Comparison of ENCODE assay signal across 24 cellular contexts in the genomic region with DNA sequence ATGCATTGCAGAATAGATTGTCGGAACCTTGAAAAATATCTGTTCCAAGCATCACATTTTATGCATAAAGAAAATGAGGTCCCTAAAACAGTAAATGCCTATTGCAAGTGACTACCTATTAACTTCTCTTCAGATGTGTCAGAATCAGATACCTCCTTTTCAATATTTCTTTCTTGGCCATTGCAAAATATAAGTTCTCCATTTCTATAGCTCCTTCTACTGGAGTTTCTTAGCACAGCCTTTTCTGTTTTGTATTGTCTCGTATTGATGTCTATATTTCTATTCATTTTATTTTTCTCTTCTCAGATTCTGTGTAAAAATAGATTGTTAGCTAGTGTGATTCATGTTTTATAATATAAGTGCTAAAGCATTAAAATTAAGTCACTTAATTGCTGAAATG.
DNase-seq lines count a peak whose midpoint lies in the region; ATAC-seq, FAIRE-seq and TF ChIP-seq lines count a peak whose summit lies in the region.
"Had no signal": no experiment of that assay in that cellular context is flagged by ENCODE, and none has a peak within 500 bp of the region (broad histone marks: within the 10 kb centered on the region; RNA-seq: fewer than 3 reads in every experiment).

No MANE protein-coding gene starts in this region.

- peak; percentile 41 to 45; a peak in 3 of 5 replicates for TF ChIP-seq RAD21 in A549 (conservative IDR thresholded peaks at IDR 0.05 in 1 of 2, IDR thresholded peaks at IDR 0.05 in 1 of 2)

- H3K9me3 ChIP-seq in A549 (no peaks in the 10 kb centered on the region), Panc1 (ENCODE audit: control insufficient read depth, insufficient read depth, low read depth, low read length) (no peaks in the 10 kb centered on the region), esophagus squamous epithelium (no peaks in the 10 kb centered on the region)
- H3K9me3 ChIP-seq: breast epithelium, left ventricle myocardium inferior, MG63, mucosa of descending colon, uterus had no signal

- H3K4me2 ChIP-seq in A549 = peak overlapping the region; percentile 35; the same call in 1 of the 3 replicates
- H3K4me2 ChIP-seq: neural progenitor cell had no signal

- FAIRE-seq in A549 (lab: Jason Lieb, UNC) = peak; percentile 84
- no peak for FAIRE-seq in D721Med (lab: Jason Lieb, UNC)
- FAIRE-seq: GM12891 had no signal

- H3K27ac Mint-ChIP-seq in activated T-cell treated with anti-CD3 and anti-CD28 coated beads, Interleukin-2, amount 50 U/mL, for 72 hours = no peak overlapping the region
- H3K27ac Mint-ChIP-seq: activated naive CD8-positive, alpha-beta T cell treated with anti-CD3 and anti-CD28 coated beads for 36 hours; CD4-positive, CD25-positive, alpha-beta regulatory T cell; neural progenitor cell had no signal

- no peaks in the 10 kb centered on the region for H3K36me3 Mint-ChIP-seq in activated T-cell treated with anti-CD3 and anti-CD28 coated beads, Interleukin-2, amount 50 U/mL, for 72 hours (ENCODE audit: insufficient read depth in 2 of 2)
- H3K36me3 Mint-ChIP-seq: activated naive CD8-positive, alpha-beta T cell treated with anti-CD3 and anti-CD28 coated beads for 36 hours; CD4-positive, CD25-positive, alpha-beta regulatory T cell; neural progenitor cell had no signal

- no peak for ATAC-seq in A549
- no peak for ATAC-seq in Panc1
- no peak for ATAC-seq in activated T-cell treated with anti-CD3 and anti-CD28 coated beads, Interleukin-2, amount 50 U/mL, for 72 hours (replicated peaks in 1 of 2)
- ATAC-seq: mucosa of descending colon had no signal

- H3K27me3 Mint-ChIP-seq in activated T-cell treated with anti-CD3 and anti-CD28 coated beads, Interleukin-2, amount 50 U/mL, for 72 hours (ENCODE audit: low read depth) = peaks cover 56% of the 10 kb centered on the region
- H3K27me3 Mint-ChIP-seq: activated naive CD8-positive, alpha-beta T cell treated with anti-CD3 and anti-CD28 coated beads for 36 hours had no signal

- no peak overlapping the region for H3K4me3 Mint-ChIP-seq in activated T-cell treated with anti-CD3 and anti-CD28 coated beads, Interleukin-2, amount 50 U/mL, for 72 hours
- H3K4me3 Mint-ChIP-seq: activated naive CD8-positive, alpha-beta T cell treated with anti-CD3 and anti-CD28 coated beads for 36 hours; CD4-positive, CD25-positive, alpha-beta regulatory T cell; neural progenitor cell had no signal

- H3K36me3 ChIP-seq in Panc1 (ENCODE audit: control insufficient read depth, insufficient read depth, low read length) = no peaks in the 10 kb centered on the region
- H3K36me3 ChIP-seq in esophagus squamous epithelium = no peaks in the 10 kb centered on the region
- H3K36me3 ChIP-seq: breast epithelium, left ventricle myocardium inferior, MG63, neural progenitor cell, uterus had no signal

- no peaks in the 10 kb centered on the region for H3K27me3 ChIP-seq in Panc1 (ENCODE audit: control insufficient read depth, insufficient read depth, low read length)
- H3K27me3 ChIP-seq in esophagus squamous epithelium = no peaks in the 10 kb centered on the region
- H3K27me3 ChIP-seq: breast epithelium, MG63, uterus had no signal

- H3K27ac ChIP-seq in A549 = peak overlapping the region; percentile 22 to 46; a peak in 3 of 6 replicates
- peak overlapping the region; percentile 57 for H3K27ac ChIP-seq in Panc1 (ENCODE audit: low read length)
- no peak overlapping the region for H3K27ac ChIP-seq in esophagus squamous epithelium
- H3K27ac ChIP-seq: breast epithelium, neural progenitor cell, uterus had no signal

- no TSS peak for BruUV-seq in Panc1 (replicated peaks; lab: Mats Ljungman, UMichigan)

- 84% methylated on average over 2 of the region's 2 CpGs for WGBS in A549 (ENCODE audit: missing lambda C conversion rate)
- 80 to 81% methylated on average over 2 of the region's 2 CpGs for WGBS in esophagus squamous epithelium, 2 donors

- POLR2A ChIA-PET in A549 (lab: Yijun Ruan, JAX) = no interaction called here
- POLR2A ChIA-PET in Panc1 (lab: Charles Lee) = no interaction called here

- TF ChIP-seq CTCF in A549 (IDR thresholded peaks at IDR 0.05) (no peak; the same call in 2 of the 3 replicates), LNCaP clone FGC (IDR thresholded peaks at IDR 0.05; ENCODE audit: control insufficient read depth, extremely low read depth, insufficient read depth) (peak; percentile 10; the same call in 1 of the 2 replicates), Panc1 (IDR thresholded peaks at IDR 0.05) (peak; percentile 19; the same call in 1 of the 2 replicates), D721Med (IDR thresholded peaks at IDR 0.05; ENCODE audit: insufficient read depth, missing control alignments) (no peak), esophagus squamous epithelium (IDR thresholded peaks at IDR 0.05) (no peak)

- H3K4me1 ChIP-seq in A549 (peaks cover 70% of the 10 kb centered on the region), Panc1 (ENCODE audit: control insufficient read depth, insufficient read depth, low read length) (peaks cover 54% of the 10 kb centered on the region), esophagus squamous epithelium (peaks cover 0 to 27% (median 6%) of the 10 kb centered on the region in 3 donors)
- H3K4me1 ChIP-seq: neural progenitor cell, uterus had no signal

- H3K4me1 Mint-ChIP-seq in activated T-cell treated with anti-CD3 and anti-CD28 coated beads, Interleukin-2, amount 50 U/mL, for 72 hours (ENCODE audit: low read depth) = no peaks in the 10 kb centered on the region
- H3K4me1 Mint-ChIP-seq: activated naive CD8-positive, alpha-beta T cell treated with anti-CD3 and anti-CD28 coated beads for 36 hours; CD4-positive, CD25-positive, alpha-beta regulatory T cell; neural progenitor cell had no signal

- no peak for TF ChIP-seq POLR2A in A549 (IDR thresholded peaks at IDR 0.05; ENCODE audit: low read length)
- TF ChIP-seq POLR2A in esophagus squamous epithelium (IDR thresholded peaks at IDR 0.05) = no peak

- no peak for TF ChIP-seq EP300 in A549 (IDR thresholded peaks at IDR 0.05)

- CTCF ChIA-PET in A549 (lab: Yijun Ruan, JAX) (interaction anchor here (1.0 to 1.4 kb wide), 3 partner anchors 128 to 215 kb away, joined by 3 to 4 read pairs (median 3); no protein-coding TSS in a partner anchor), Panc1 (lab: Charles Lee) (no interaction called here)

- no peak overlapping the region for H3K4me3 ChIP-seq in A549
- H3K4me3 ChIP-seq in LNCaP clone FGC (ENCODE audit: low read depth, low read length) = no peak overlapping the region
- H3K4me3 ChIP-seq in Panc1 (ENCODE audit: low read depth in 2 of 2, low read length in 2 of 2) = no peak overlapping the region
- no peak overlapping the region for H3K4me3 ChIP-seq in esophagus squamous epithelium
- H3K4me3 ChIP-seq: breast epithelium, left ventricle myocardium inferior, MG63, mucosa of descending colon, neural progenitor cell, uterus had no signal

- DNase-seq in A549 (ENCODE audit: low read depth in 1 of 2, low spot score in 1 of 2) (no peak), LNCaP clone FGC (ENCODE audit: low read depth) (no peak), Panc1 (ENCODE audit: low read depth, low spot score) (no peak), fibroblast of peridontal ligament (ENCODE audit: extremely low read depth) (peak; percentile 23), D721Med (ENCODE audit: insufficient read length, low spot score) (no peak), esophagus squamous epithelium (lab: John Stamatoyannopoulos, UW) (no peak)
- DNase-seq in activated CD4-positive, alpha-beta T cell treated with anti-CD3 and anti-CD28 coated beads for 4 hours = no peak
- DNase-seq in activated T-cell treated with anti-CD3 and anti-CD28 coated beads, Interleukin-2, amount 50 U/mL, for 72 hours = no peak
- DNase-seq: activated naive CD8-positive, alpha-beta T cell treated with anti-CD3 and anti-CD28 coated beads for 36 hours; CD4-positive, CD25-positive, alpha-beta regulatory T cell; erythroblast; head of caudate nucleus; IMR-90; left ventricle myocardium inferior; MG63; mucosa of descending colon; NCI-H187; SHP77; stimulated activated CD8-positive, alpha-beta memory T cell treated with anti-CD3 and anti-CD28 coated beads, Interleukin-4, amount 100 ng/mL, for 48 hours; substantia nigra; uterus had no signal

- in situ Hi-C loops in Panc1 (cut with HindIII; ENCODE audit: low pct_unique_long_range_greater_than_20kb, low sequenced_read_pairs) = no loop called here

- intact Hi-C loops in Panc1 (cut with micrococcal nuclease; ENCODE audit: unreplicated experiment) = no loop called here
- intact Hi-C loops in esophagus squamous epithelium (cut with DNase I) = no loop called here

- no peaks in the 10 kb centered on the region for H3K9me3 Mint-ChIP-seq in activated T-cell treated with anti-CD3 and anti-CD28 coated beads, Interleukin-2, amount 50 U/mL, for 72 hours
- H3K9me3 Mint-ChIP-seq: activated naive CD8-positive, alpha-beta T cell treated with anti-CD3 and anti-CD28 coated beads for 36 hours; neural progenitor cell had no signal

TF ChIP-seq in A549, 52 proteins besides CTCF, POLR2A, EP300 and RAD21:
- TF ChIP-seq FOSL2 (IDR thresholded peaks at IDR 0.05) (no peak), FOSL2 (CRISPR knock-in tag; IDR thresholded peaks at IDR 0.05) (no peak), SMC3 (IDR thresholded peaks at IDR 0.05) (peak; percentile 53)

Comparison
In these comparisons a context has a peak if more than half of its experiments do, and no peak if none do; other contexts are left out.
1. H3K27ac ChIP-seq: peak in A549 (2 of 2) and Panc1 (single experiment); none in esophagus squamous epithelium (0 of 4).
2. CTCF ChIP-seq: peak in LNCaP clone FGC (single experiment) and Panc1 (single experiment); none in A549 (single experiment), D721Med (single experiment) and esophagus squamous epithelium (0 of 6).